8 cellular contexts compared by ENCODE assay signal in genomic region chr12:92134638-92135274, GRCh38. TPM values are rescaled to one million over a fixed set of nuclear protein-coding genes. Genes with fewer than 3 reads are reported as not detected.
DNase-seq lines count a peak whose midpoint lies in the region; ATAC-seq and TF ChIP-seq lines count a peak whose summit lies in the region.

No MANE protein-coding gene starts in this region.

- POLR2A ChIA-PET in AG04449 (lab: Yijun Ruan, JAX): interaction anchor here (2.9 kb wide), 1 partner anchor 10 kb away, joined by 26 read pairs; the partner anchor contains the start of gene BTG1

- peaks cover 17% of the 10 kb centered on the region for H3K79me1 ChIP-seq in mesenchymal stem cell (replicated peaks; ENCODE audit: low read length, poor library complexity, severe bottlenecking)

- H3K36me3 ChIP-seq in mesenchymal stem cell (ENCODE audit: control insufficient read depth in 1 of 2, insufficient read depth in 2 of 2, low read depth in 1 of 2, low read length in 2 of 2): peaks cover 0 to 2% of the 10 kb centered on the region in 2 experiments

- peaks cover 21 to 26% of the 10 kb centered on the region in 2 donors for H3K36me3 Mint-ChIP-seq in activated naive CD4-positive, alpha-beta T cell treated with anti-CD3 and anti-CD28 coated beads, Interleukin-2, amount 50 U/mL, for 72 hours

- 20% methylated on average over 3 of the region's 5 CpGs for WGBS in mesenchymal stem cell

- H3K9ac ChIP-seq in mesenchymal stem cell (ENCODE audit: low read length): peak overlapping the region; percentile 68

- H3K27ac ChIP-seq in mesenchymal stem cell (ENCODE audit: low read length, poor library complexity, severe bottlenecking): no peak overlapping the region

- H2AK5ac ChIP-seq in mesenchymal stem cell (ENCODE audit: low read length, severe bottlenecking): no peak overlapping the region

- H2BK120ac ChIP-seq in mesenchymal stem cell (ENCODE audit: low read depth, low read length): no peak overlapping the region

- no peak for TF ChIP-seq CTCF in AG04449 (IDR thresholded peaks at IDR 0.05; ENCODE audit: insufficient read depth, low read length, missing control alignments)

- H2BK12ac ChIP-seq in mesenchymal stem cell (ENCODE audit: low read length in 2 of 2): no peak overlapping the region

- peaks cover 2% of the 10 kb centered on the region for H3K4me1 ChIP-seq in mesenchymal stem cell (ENCODE audit: control insufficient read depth, insufficient read depth, low read depth, low read length)

- no peak overlapping the region for H3K18ac ChIP-seq in mesenchymal stem cell (ENCODE audit: low read depth in 1 of 2, low read length in 2 of 2)

- ATAC-seq in HG02610 (IDR thresholded peaks at IDR 0.05; ENCODE audit: unreplicated experiment): peak; percentile 24
- ATAC-seq in activated naive CD4-positive, alpha-beta T cell treated with anti-CD3 and anti-CD28 coated beads, Interleukin-2, amount 50 U/mL, for 72 hours: peak; percentile 53 to 66
- no peak for ATAC-seq in GM19397 (IDR thresholded peaks at IDR 0.05; ENCODE audit: unreplicated experiment)

- no peak overlapping the region; the same call in 1 of the 2 replicates for H3K4me3 ChIP-seq in AG04449 (ENCODE audit: low read depth, low read length)
- H3K4me3 ChIP-seq in mesenchymal stem cell (ENCODE audit: insufficient read depth in 1 of 2, low read depth in 1 of 2, low read length in 2 of 2): peak overlapping the region in 1 of 2 experiments; percentile 5

- CTCF ChIA-PET in AG04449 (lab: Yijun Ruan, JAX): interaction anchor here (1.3 to 2.6 kb wide), 4 partner anchors 9 to 753 kb away, joined by 6 to 13 read pairs (median 8); partner anchors contain the start of gene BTG1

- peaks cover 0 to 3% of the 10 kb centered on the region in 2 donors for H3K9me3 Mint-ChIP-seq in activated naive CD4-positive, alpha-beta T cell treated with anti-CD3 and anti-CD28 coated beads, Interleukin-2, amount 50 U/mL, for 72 hours

- DNase-seq in AG04449 (ENCODE audit: low read depth, low spot score) (peak; percentile 49), mesenchymal stem cell (peak; percentile 63), NCI-H187 (lab: John Stamatoyannopoulos, UW) (no peak), KG1 (lab: John Stamatoyannopoulos, UW) (no peak), AML-193 (lab: John Stamatoyannopoulos, UW) (no peak)
- DNase-seq in activated naive CD4-positive, alpha-beta T cell treated with anti-CD3 and anti-CD28 coated beads, Interleukin-2, amount 50 U/mL, for 72 hours (ENCODE audit: low spot score in 2 of 2): no peak

- no peak overlapping the region for H3K4me2 ChIP-seq in mesenchymal stem cell (ENCODE audit: low read length, poor library complexity, severe bottlenecking)

- H2AFZ ChIP-seq in mesenchymal stem cell (ENCODE audit: low read depth, low read length): no peak overlapping the region

- no peak overlapping the region for H3K23ac ChIP-seq in mesenchymal stem cell (ENCODE audit: low read length in 2 of 2)

- peak overlapping the region; percentile 95 to 99 for H3K27ac Mint-ChIP-seq in activated naive CD4-positive, alpha-beta T cell treated with anti-CD3 and anti-CD28 coated beads, Interleukin-2, amount 50 U/mL, for 72 hours

- no peaks in the 10 kb centered on the region for H3K9me3 ChIP-seq in mesenchymal stem cell (ENCODE audit: control insufficient read depth, low read length)

- H2BK15ac ChIP-seq in mesenchymal stem cell (ENCODE audit: low read depth, poor library complexity, severe bottlenecking): no peak overlapping the region

- H3K27me3 ChIP-seq in mesenchymal stem cell (ENCODE audit: control insufficient read depth in 1 of 2, insufficient read depth in 1 of 2, low read length in 2 of 2): no peaks in the 10 kb centered on the region

- H2BK5ac ChIP-seq in mesenchymal stem cell (ENCODE audit: low read depth, low read length, poor library complexity, severe bottlenecking): no peak overlapping the region

- no peak overlapping the region for H3K14ac ChIP-seq in mesenchymal stem cell (ENCODE audit: low read length in 2 of 2)

- H3K4ac ChIP-seq in mesenchymal stem cell (ENCODE audit: low read depth in 1 of 2, low read length in 2 of 2): no peak overlapping the region

- H4K8ac ChIP-seq in mesenchymal stem cell (ENCODE audit: low read length): no peak overlapping the region

- no peak overlapping the region for H4K91ac ChIP-seq in mesenchymal stem cell (ENCODE audit: low read length)

RNA-seq across cellular contexts. Expression of gene BTG1, which starts 10.9 kb away (rescaled TPM):
- 100 to 1,000 TPM; 158 to 266 TPM for total RNA-seq in activated naive CD4-positive, alpha-beta T cell treated with anti-CD3 and anti-CD28 coated beads, Interleukin-2, amount 50 U/mL, for 72 hours
- 51.7 TPM for polyA plus RNA-seq in mesenchymal stem cell (2013, experiment 1 of 2)
- polyA plus RNA-seq in mesenchymal stem cell (2013, experiment 2 of 2): 55.6 TPM

Comparison
In these comparisons a context has a peak if more than half of its experiments do, and no peak if none do; other contexts are left out.
1. DNase-seq: peak in AG04449 (single experiment) and mesenchymal stem cell (single experiment); none in activated naive CD4-positive, alpha-beta T cell treated with anti-CD3 and anti-CD28 coated beads, Interleukin-2, amount 50 U/mL, for 72 hours (0 of 2), NCI-H187 (0 of 2), KG1 (single experiment) and AML-193 (0 of 2).